2 cellular contexts compared by ENCODE assay signal in the genomic region with DNA sequence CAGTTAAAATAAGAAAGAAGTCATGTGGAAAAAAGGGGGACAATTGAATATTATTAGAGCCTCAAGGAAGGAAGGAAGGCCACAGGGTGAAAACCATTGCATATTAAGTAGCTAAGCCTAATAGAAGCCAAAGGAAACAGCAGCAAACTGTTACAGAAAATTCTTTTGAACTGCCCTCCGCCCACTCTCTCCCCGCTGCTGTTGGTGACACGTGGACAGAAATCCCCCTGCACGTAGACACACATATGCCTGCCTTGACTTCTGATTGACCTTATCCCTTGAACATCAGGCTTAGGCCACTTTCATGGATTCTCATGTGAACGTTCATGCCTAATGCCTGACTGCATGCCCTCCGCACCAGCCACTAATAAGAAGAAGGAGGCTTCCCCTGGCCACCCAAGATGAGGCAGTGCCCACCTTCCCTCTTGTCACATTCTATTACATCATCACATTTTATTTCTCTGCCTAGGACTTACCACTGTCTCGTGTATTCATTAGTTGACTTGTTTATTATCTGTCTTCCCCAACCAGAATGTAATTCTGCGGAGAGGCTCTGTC.
A peak's percentile ranks its signal among the peaks of the same experiment; 100 is the strongest.
TF ChIP-seq lines count a peak whose summit lies in the region.

No MANE protein-coding gene starts in this region.

TF ChIP-seq in IMR-90, 13 proteins besides CTCF, POLR2A, EP300 and RAD21:
- TF ChIP-seq CEBPB (IDR thresholded peaks at IDR 0.05; ENCODE audit: low read depth, low read length), result peak; percentile 27; the same call in 1 of the 2 replicates
- no peak for TF ChIP-seq MAZ (IDR thresholded peaks at IDR 0.05; ENCODE audit: borderline replicate concordance, low read depth, low read length)

TF ChIP-seq in GM23338, 12 proteins besides CTCF, POLR2A, EP300 and RAD21:
- TF ChIP-seq NANOG (IDR thresholded peaks at IDR 0.05; ENCODE audit: borderline replicate concordance) (no peak), EZH2 (IDR thresholded peaks at IDR 0.05; ENCODE audit: low read depth, unreplicated experiment) (no peak), EZH2phosphoT487 (IDR thresholded peaks at IDR 0.05; ENCODE audit: unreplicated experiment) (no peak), JUNB (IDR thresholded peaks at IDR 0.05; ENCODE audit: unreplicated experiment) (no peak), ZNF331 (CRISPR knock-in tag; IDR thresholded peaks at IDR 0.05; ENCODE audit: low read depth) (no peak), STAT1 (IDR thresholded peaks at IDR 0.05; ENCODE audit: unreplicated experiment) (no peak)
- TF ChIP-seq, protein P1, sequence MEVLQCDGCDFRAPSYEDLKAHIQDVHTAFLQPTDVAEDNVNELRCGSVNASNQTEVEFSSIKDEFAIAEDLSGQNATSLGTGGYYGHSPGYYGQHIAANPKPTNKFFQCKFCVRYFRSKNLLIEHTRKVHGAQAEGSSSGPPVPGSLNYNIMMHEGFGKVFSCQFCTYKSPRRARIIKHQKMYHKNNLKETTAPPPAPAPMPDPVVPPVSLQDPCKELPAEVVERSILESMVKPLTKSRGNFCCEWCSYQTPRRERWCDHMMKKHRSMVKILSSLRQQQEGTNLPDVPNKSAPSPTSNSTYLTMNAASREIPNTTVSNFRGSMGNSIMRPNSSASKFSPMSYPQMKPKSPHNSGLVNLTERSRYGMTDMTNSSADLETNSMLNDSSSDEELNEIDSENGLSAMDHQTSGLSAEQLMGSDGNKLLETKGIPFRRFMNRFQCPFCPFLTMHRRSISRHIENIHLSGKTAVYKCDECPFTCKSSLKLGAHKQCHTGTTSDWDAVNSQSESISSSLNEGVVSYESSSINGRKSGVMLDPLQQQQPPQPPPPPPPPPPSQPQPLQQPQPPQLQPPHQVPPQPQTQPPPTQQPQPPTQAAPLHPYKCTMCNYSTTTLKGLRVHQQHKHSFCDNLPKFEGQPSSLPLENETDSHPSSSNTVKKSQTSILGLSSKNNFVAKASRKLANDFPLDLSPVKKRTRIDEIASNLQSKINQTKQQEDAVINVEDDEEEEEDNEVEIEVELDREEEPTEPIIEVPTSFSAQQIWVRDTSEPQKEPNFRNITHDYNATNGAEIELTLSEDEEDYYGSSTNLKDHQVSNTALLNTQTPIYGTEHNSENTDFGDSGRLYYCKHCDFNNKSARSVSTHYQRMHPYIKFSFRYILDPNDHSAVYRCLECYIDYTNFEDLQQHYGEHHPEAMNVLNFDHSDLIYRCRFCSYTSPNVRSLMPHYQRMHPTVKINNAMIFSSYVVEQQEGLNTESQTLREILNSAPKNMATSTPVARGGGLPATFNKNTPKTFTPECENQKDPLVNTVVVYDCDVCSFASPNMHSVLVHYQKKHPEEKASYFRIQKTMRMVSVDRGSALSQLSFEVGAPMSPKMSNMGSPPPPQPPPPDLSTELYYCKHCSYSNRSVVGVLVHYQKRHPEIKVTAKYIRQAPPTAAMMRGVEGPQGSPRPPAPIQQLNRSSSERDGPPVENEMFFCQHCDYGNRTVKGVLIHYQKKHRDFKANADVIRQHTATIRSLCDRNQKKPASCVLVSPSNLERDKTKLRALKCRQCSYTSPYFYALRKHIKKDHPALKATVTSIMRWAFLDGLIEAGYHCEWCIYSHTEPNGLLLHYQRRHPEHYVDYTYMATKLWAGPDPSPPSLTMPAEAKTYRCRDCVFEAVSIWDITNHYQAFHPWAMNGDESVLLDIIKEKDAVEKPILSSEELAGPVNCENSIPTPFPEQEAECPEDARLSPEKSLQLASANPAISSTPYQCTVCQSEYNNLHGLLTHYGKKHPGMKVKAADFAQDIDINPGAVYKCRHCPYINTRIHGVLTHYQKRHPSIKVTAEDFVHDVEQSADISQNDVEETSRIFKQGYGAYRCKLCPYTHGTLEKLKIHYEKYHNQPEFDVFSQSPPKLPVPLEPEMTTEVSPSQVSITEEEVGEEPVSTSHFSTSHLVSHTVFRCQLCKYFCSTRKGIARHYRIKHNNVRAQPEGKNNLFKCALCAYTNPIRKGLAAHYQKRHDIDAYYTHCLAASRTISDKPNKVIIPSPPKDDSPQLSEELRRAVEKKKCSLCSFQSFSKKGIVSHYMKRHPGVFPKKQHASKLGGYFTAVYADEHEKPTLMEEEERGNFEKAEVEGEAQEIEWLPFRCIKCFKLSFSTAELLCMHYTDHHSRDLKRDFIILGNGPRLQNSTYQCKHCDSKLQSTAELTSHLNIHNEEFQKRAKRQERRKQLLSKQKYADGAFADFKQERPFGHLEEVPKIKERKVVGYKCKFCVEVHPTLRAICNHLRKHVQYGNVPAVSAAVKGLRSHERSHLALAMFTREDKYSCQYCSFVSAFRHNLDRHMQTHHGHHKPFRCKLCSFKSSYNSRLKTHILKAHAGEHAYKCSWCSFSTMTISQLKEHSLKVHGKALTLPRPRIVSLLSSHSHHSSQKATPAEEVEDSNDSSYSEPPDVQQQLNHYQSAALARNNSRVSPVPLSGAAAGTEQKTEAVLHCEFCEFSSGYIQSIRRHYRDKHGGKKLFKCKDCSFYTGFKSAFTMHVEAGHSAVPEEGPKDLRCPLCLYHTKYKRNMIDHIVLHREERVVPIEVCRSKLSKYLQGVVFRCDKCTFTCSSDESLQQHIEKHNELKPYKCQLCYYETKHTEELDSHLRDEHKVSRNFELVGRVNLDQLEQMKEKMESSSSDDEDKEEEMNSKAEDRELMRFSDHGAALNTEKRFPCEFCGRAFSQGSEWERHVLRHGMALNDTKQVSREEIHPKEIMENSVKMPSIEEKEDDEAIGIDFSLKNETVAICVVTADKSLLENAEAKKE (CRISPR knock-in tag; IDR thresholded peaks at IDR 0.05), result no peak
- TF ChIP-seq, protein P2, sequence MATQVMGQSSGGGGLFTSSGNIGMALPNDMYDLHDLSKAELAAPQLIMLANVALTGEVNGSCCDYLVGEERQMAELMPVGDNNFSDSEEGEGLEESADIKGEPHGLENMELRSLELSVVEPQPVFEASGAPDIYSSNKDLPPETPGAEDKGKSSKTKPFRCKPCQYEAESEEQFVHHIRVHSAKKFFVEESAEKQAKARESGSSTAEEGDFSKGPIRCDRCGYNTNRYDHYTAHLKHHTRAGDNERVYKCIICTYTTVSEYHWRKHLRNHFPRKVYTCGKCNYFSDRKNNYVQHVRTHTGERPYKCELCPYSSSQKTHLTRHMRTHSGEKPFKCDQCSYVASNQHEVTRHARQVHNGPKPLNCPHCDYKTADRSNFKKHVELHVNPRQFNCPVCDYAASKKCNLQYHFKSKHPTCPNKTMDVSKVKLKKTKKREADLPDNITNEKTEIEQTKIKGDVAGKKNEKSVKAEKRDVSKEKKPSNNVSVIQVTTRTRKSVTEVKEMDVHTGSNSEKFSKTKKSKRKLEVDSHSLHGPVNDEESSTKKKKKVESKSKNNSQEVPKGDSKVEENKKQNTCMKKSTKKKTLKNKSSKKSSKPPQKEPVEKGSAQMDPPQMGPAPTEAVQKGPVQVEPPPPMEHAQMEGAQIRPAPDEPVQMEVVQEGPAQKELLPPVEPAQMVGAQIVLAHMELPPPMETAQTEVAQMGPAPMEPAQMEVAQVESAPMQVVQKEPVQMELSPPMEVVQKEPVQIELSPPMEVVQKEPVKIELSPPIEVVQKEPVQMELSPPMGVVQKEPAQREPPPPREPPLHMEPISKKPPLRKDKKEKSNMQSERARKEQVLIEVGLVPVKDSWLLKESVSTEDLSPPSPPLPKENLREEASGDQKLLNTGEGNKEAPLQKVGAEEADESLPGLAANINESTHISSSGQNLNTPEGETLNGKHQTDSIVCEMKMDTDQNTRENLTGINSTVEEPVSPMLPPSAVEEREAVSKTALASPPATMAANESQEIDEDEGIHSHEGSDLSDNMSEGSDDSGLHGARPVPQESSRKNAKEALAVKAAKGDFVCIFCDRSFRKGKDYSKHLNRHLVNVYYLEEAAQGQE (IDR thresholded peaks at IDR 0.05; ENCODE audit: unreplicated experiment), result no peak
- TF ChIP-seq, protein P3, sequence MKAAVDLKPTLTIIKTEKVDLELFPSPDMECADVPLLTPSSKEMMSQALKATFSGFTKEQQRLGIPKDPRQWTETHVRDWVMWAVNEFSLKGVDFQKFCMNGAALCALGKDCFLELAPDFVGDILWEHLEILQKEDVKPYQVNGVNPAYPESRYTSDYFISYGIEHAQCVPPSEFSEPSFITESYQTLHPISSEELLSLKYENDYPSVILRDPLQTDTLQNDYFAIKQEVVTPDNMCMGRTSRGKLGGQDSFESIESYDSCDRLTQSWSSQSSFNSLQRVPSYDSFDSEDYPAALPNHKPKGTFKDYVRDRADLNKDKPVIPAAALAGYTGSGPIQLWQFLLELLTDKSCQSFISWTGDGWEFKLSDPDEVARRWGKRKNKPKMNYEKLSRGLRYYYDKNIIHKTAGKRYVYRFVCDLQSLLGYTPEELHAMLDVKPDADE (IDR thresholded peaks at IDR 0.05), result no peak
